Comparison of ENCODE assay signal across 14 cellular contexts in genomic region chr9:133419005-133419404, GRCh38. TPM values are rescaled to one million over a fixed set of nuclear protein-coding genes. Genes with fewer than 3 reads are reported as not detected.
DNase-seq lines count a peak whose midpoint lies in the region; ATAC-seq, FAIRE-seq and TF ChIP-seq lines count a peak whose summit lies in the region.
"Had no signal": no experiment of that assay in that cellular context is flagged by ENCODE, and none has a peak within 500 bp of the region (broad histone marks: within the 10 kb centered on the region; RNA-seq: fewer than 3 reads in every experiment).

No MANE protein-coding gene starts in this region.

- no peak overlapping the region for H3K56ac ChIP-seq in H1 (replicated peaks; ENCODE audit: insufficient read length, low read depth, low read length)

- no peak for ATAC-seq in SK-N-SH treated with all-trans-retinoic acid at 6 μM for 48 hours
- ATAC-seq in HG02973 (IDR thresholded peaks at IDR 0.05; ENCODE audit: unreplicated experiment): no peak
- no peak for ATAC-seq in HG02623 (IDR thresholded peaks at IDR 0.05; ENCODE audit: unreplicated experiment)
- ATAC-seq in GM21360 (IDR thresholded peaks at IDR 0.05; ENCODE audit: unreplicated experiment): no peak

- H3K14ac ChIP-seq in H1 (ENCODE audit: insufficient read length): no peak overlapping the region

- TF ChIP-seq POLR2A in Peyer's patch (IDR thresholded peaks at IDR 0.05) (peak in 1 of 2 donors; percentile 10), H1 (IDR thresholded peaks at IDR 0.05; ENCODE audit: control extremely low read depth in 1 of 2, low read depth in 2 of 2, low read length in 2 of 2) (no peak)

- H3K23ac ChIP-seq in H1 (ENCODE audit: insufficient read length): no peak overlapping the region

- TF ChIP-seq EP300 in SK-N-SH (IDR thresholded peaks at IDR 0.05; ENCODE audit: borderline replicate concordance in 1 of 2, low read depth in 1 of 2, low read length in 1 of 2): no peak
- TF ChIP-seq EP300 in H1 (IDR thresholded peaks at IDR 0.05; ENCODE audit: borderline replicate concordance in 1 of 2, low read depth in 2 of 2, low read length in 2 of 2): no peak

- H3K27me3 ChIP-seq in SK-N-SH (ENCODE audit: insufficient read depth) (no peaks in the 10 kb centered on the region), Peyer's patch (no peaks in the 10 kb centered on the region), H1 (replicated peaks in 1 of 4; ENCODE audit: control insufficient read depth in 3 of 4, extremely low read depth in 1 of 4, insufficient read depth in 3 of 4, low read length in 3 of 4) (no peaks in the 10 kb centered on the region; a peak in 1 of 7 replicates), osteoblast (ENCODE audit: insufficient read depth, low read length) (peaks cover 2% of the 10 kb centered on the region)
- H3K27me3 ChIP-seq: SJSA1 had no signal

- H3K27ac ChIP-seq in SK-N-SH (ENCODE audit: low read depth in 2 of 2, low read length in 1 of 2): no peak overlapping the region
- peak overlapping the region; percentile 78 to 94 (median 88) for H3K27ac ChIP-seq in Peyer's patch
- no peak overlapping the region for H3K27ac ChIP-seq in H1 (ENCODE audit: low read depth, low read length)
- no peak overlapping the region for H3K27ac ChIP-seq in osteoblast (ENCODE audit: low read depth, low read length)

- H2BK120ac ChIP-seq in H1 (replicated peaks; ENCODE audit: low read depth, low read length): no peak overlapping the region

- no peaks in the 10 kb centered on the region for H3F3A ChIP-seq in SK-N-SH (replicated peaks; ENCODE audit: insufficient read depth)

- H4K91ac ChIP-seq in H1 (replicated peaks; ENCODE audit: insufficient read length, low read length): no peak overlapping the region

- peaks cover 18% of the 10 kb centered on the region for H3K79me1 ChIP-seq in H1 (ENCODE audit: low read depth, low read length)

- H3K4me3 ChIP-seq in SK-N-SH (ENCODE audit: low read depth in 2 of 2, low read length in 1 of 2) (peak overlapping the region; percentile 86 to 94), Peyer's patch (peak overlapping the region in 2 of 4 donors; percentile 76 to 96), H1 (ENCODE audit: extremely low read depth in 1 of 4, insufficient read depth in 2 of 4, low read depth in 3 of 4, low read length in 4 of 4) (peak overlapping the region in 3 of 4 experiments; percentile 19 to 96 (median 91); a peak in 4 of 8 replicates), osteoblast (ENCODE audit: insufficient read depth, low read length) (no peak overlapping the region)

- peaks cover 4 to 10% of the 10 kb centered on the region in 2 experiments; a peak in 2 of 4 replicates for H3K4me1 ChIP-seq in SK-N-SH (ENCODE audit: control insufficient read depth in 1 of 2, insufficient read depth in 2 of 2, low read depth in 1 of 2, low read length in 1 of 2)
- H3K4me1 ChIP-seq in Peyer's patch: peaks cover 7 to 25% (median 13%) of the 10 kb centered on the region in 4 donors
- H3K4me1 ChIP-seq in H1 (replicated peaks in 1 of 4; ENCODE audit: control insufficient read depth in 3 of 4, insufficient read depth in 4 of 4, low read length in 3 of 4): peaks cover 0 to 20% (median 5%) of the 10 kb centered on the region in 4 experiments; a peak in 4 of 7 replicates
- H3K4me1 ChIP-seq in osteoblast (ENCODE audit: insufficient read depth, low read length): peaks cover 9% of the 10 kb centered on the region

- no peak for FAIRE-seq in H1 (lab: Jason Lieb, UNC)
- FAIRE-seq: GM12892 had no signal

- H3K9ac ChIP-seq in SK-N-SH (peak overlapping the region; percentile 77; the same call in 1 of the 2 replicates), H1 (replicated peaks in 1 of 4; ENCODE audit: extremely low read depth in 1 of 4, low read depth in 3 of 4, low read length in 3 of 4) (no peak overlapping the region)

- H3K9me3 ChIP-seq in SK-N-SH (no peaks in the 10 kb centered on the region), Peyer's patch (no peaks in the 10 kb centered on the region), H1 (ENCODE audit: insufficient read depth in 2 of 2, low read depth in 1 of 2, low read length in 1 of 2) (no peaks in the 10 kb centered on the region), osteoblast (ENCODE audit: low read depth, low read length) (no peaks in the 10 kb centered on the region)
- H3K9me3 ChIP-seq: SJSA1 had no signal

- TF ChIP-seq CTCF in SK-N-SH (IDR thresholded peaks at IDR 0.05) (no peak), Peyer's patch (IDR thresholded peaks at IDR 0.05) (no peak), H1 (IDR thresholded peaks at IDR 0.05; ENCODE audit: control extremely low read depth in 1 of 3, insufficient read depth in 1 of 3, low read depth in 1 of 3, low read length in 3 of 3) (no peak), osteoblast (IDR thresholded peaks at IDR 0.05; ENCODE audit: extremely low read depth, low read depth, low read length) (no peak)

- H3K4ac ChIP-seq in H1 (replicated peaks; ENCODE audit: insufficient read length, low read depth, low read length): no peak overlapping the region

- H2BK12ac ChIP-seq in H1 (ENCODE audit: low read depth, low read length): 0 out of 2 replicates have a peak overlapping the region, but pooled peaks have one; percentile 27

- no peak overlapping the region for H4K5ac ChIP-seq in H1 (ENCODE audit: insufficient read length, low read depth, low read length)

- 77% methylated on average over 13 of the region's 13 CpGs for WGBS in SK-N-SH (ENCODE audit: low lambda C conversion rate)
- 54% methylated on average over 13 of the region's 13 CpGs; no CpG with 5 or more reads in 1 of the 2 experiments for WGBS in H1 (ENCODE audit: extremely low coverage in 1 of 2, insufficient coverage in 1 of 2, insufficient read length in 1 of 2, insufficient replicate concordance in 2 of 2, low coverage in 1 of 2, low lambda C conversion rate in 2 of 2, missing lambda C conversion rate in 1 of 2), 2 experiments

- H3K18ac ChIP-seq in H1 (ENCODE audit: extremely low read depth, low read length): no peak overlapping the region

- no peak for TF ChIP-seq RAD21 in SK-N-SH (IDR thresholded peaks at IDR 0.05; ENCODE audit: low read length)
- TF ChIP-seq RAD21 in H1 (IDR thresholded peaks at IDR 0.05 in 1 of 2, conservative IDR thresholded peaks at IDR 0.05 in 1 of 2; ENCODE audit: low read depth in 2 of 2, low read length in 2 of 2): no peak

- no peak for DNase-seq in SK-N-SH
- peak in 1 of 3 donors; percentile 57 for DNase-seq in Peyer's patch
- DNase-seq in H1 (ENCODE audit: low read depth in 1 of 2, low spot score in 2 of 2): no peak
- DNase-seq in osteoblast (ENCODE audit: insufficient read length, low spot score, missing footprints): peak; percentile 41
- DNase-seq: anterior cingulate cortex; NCI-H1092; stimulated activated CD4-positive, alpha-beta T cell treated with anti-CD3 and anti-CD28 coated beads, Interleukin-12 subunit alpha, Interleukin-12 subunit beta, amount 100 ng/mL, for 4 hours; trophoblast cell had no signal

- no peak overlapping the region for H2BK20ac ChIP-seq in H1 (ENCODE audit: low read length)

- POLR2A ChIA-PET in SK-N-SH (lab: Yijun Ruan, JAX) (interaction anchor here (0.9 kb wide), 1 partner anchor 41 kb away, joined by 3 read pairs; the partner anchor contains the start of gene CACFD1), H1 (lab: Charles Lee; ENCODE audit: partially characterized antibody) (interaction anchor here (0.6 to 5.0 kb wide), 18 partner anchors 9 to 1826 kb away, joined by 3 to 29 read pairs (median 3); partner anchors contain the start of genes CACFD1, MED22, RPL7A and SURF1)

- no peak overlapping the region; the same call in 1 of the 2 replicates for H4K8ac ChIP-seq in H1 (ENCODE audit: extremely low read depth, insufficient read depth, low read length)

- no peaks in the 10 kb centered on the region for H3K9me2 ChIP-seq in SK-N-SH

- H2AFZ ChIP-seq in SK-N-SH (ENCODE audit: low read depth): no peak overlapping the region; the same call in 1 of the 2 replicates
- no peak overlapping the region for H2AFZ ChIP-seq in H1 (ENCODE audit: low read length)
- no peak overlapping the region for H2AFZ ChIP-seq in osteoblast (ENCODE audit: low read length)

- H3K4me2 ChIP-seq in SK-N-SH (peak overlapping the region; percentile 89), H1 (ENCODE audit: insufficient read depth in 1 of 2, low read depth in 2 of 2, low read length in 2 of 2) (peak overlapping the region; percentile 68 to 76), osteoblast (ENCODE audit: insufficient read depth, low read length) (peak overlapping the region; percentile 92)

- H4K20me1 ChIP-seq in SK-N-SH (ENCODE audit: insufficient read depth): 0 out of 2 replicates have a peak, but pooled peaks cover 5% of the 10 kb centered on the region
- peaks cover 0 to 13% of the 10 kb centered on the region in 2 experiments for H4K20me1 ChIP-seq in H1 (replicated peaks in 1 of 2; ENCODE audit: control insufficient read depth in 1 of 2, insufficient read depth in 2 of 2, low read length in 2 of 2)
- peaks cover 2% of the 10 kb centered on the region for H4K20me1 ChIP-seq in osteoblast (ENCODE audit: insufficient read depth, low read length)

- peaks cover 37% of the 10 kb centered on the region for H3K79me2 ChIP-seq in SK-N-SH (ENCODE audit: insufficient read depth)
- peaks cover 0 to 34% of the 10 kb centered on the region in 2 experiments; a peak in 2 of 4 replicates for H3K79me2 ChIP-seq in H1 (ENCODE audit: control insufficient read depth in 1 of 2, insufficient read depth in 2 of 2, low read length in 2 of 2)
- peaks cover 36% of the 10 kb centered on the region for H3K79me2 ChIP-seq in osteoblast (ENCODE audit: insufficient read depth, low read length)

- H2BK15ac ChIP-seq in H1 (ENCODE audit: low read length): no peak overlapping the region

- H2AK5ac ChIP-seq in H1 (ENCODE audit: low read depth, low read length): no peak overlapping the region

- H3K23me2 ChIP-seq in H1 (ENCODE audit: low read depth, low read length): peaks cover 4% of the 10 kb centered on the region

- H3K36me3 ChIP-seq in SK-N-SH (replicated peaks in 1 of 2; ENCODE audit: control insufficient read depth in 1 of 2, insufficient read depth in 2 of 2, low read length in 1 of 2): peaks cover 5 to 17% of the 10 kb centered on the region in 2 experiments
- peaks cover 0 to 2% (median 0%) of the 10 kb centered on the region in 3 donors for H3K36me3 ChIP-seq in Peyer's patch
- H3K36me3 ChIP-seq in H1 (ENCODE audit: control insufficient read depth in 2 of 4, insufficient read depth in 4 of 4, low read length in 3 of 4): peaks cover 2 to 18% (median 8%) of the 10 kb centered on the region in 4 experiments; a peak in 7 of 8 replicates
- peaks cover 7% of the 10 kb centered on the region for H3K36me3 ChIP-seq in osteoblast (ENCODE audit: insufficient read depth, low read length)

- CTCF ChIA-PET in SK-N-SH (lab: Yijun Ruan, JAX): no interaction called here
- CTCF ChIA-PET in H1 (lab: Charles Lee; ENCODE audit: partially characterized antibody): interaction anchor here (0.7 to 1.8 kb wide), 7 partner anchors 13 to 254 kb away, joined by 3 to 5 read pairs (median 3); no protein-coding TSS in a partner anchor

- H2BK5ac ChIP-seq in H1 (ENCODE audit: low read depth, low read length): no peak overlapping the region

RNA-seq across cellular contexts. Expression of gene REXO4, which starts 1.2 kb away (rescaled TPM):
- polyA plus RNA-seq in SK-N-SH (2012; rRNA removed) (34.2 and 37.3 TPM in 2 replicates), H1 (2011; rRNA removed) (19.1 and 27.2 TPM in 2 replicates)
- 31.7 and 34.1 TPM in 2 replicates for polyA plus RNA-seq in SK-N-SH (2012; cell fraction: cytosol; rRNA removed)
- polyA plus RNA-seq in SK-N-SH (2012; cell fraction: nucleus; rRNA removed): 21.7 and 30.0 TPM in 2 replicates
- total RNA-seq in Peyer's patch (10 to 100 TPM; 15.6 to 37.1 (median 19.4) TPM), osteoblast (10.6 and 11.9 TPM in 2 replicates)
- total RNA-seq in H1 (2021; fragmentation: NEBNext Ultra II Directional; extraction: Animal tissue kit (Norgen Biotek cat#: 25700)): 37.7 and 38.3 TPM in 2 replicates
- polyA plus RNA-seq in H1 (2011; cell fraction: cytosol; rRNA removed): 32.0 TPM
- polyA plus RNA-seq in H1 (2011; cell fraction: nucleus; rRNA removed): 25.6 TPM
- polyA plus RNA-seq in H1 (2012, experiment 1 of 2): 29.8 to 38.9 TPM (median 35.9 TPM) in 4 replicates
- polyA plus RNA-seq in H1 (2012, experiment 2 of 2): 16.3 TPM
- polyA plus RNA-seq in H1 (2013, experiment 1 of 2): 33.0 TPM
- polyA plus RNA-seq in H1 (2013, experiment 2 of 2): 32.0 TPM
- polyA minus RNA-seq in H1 (2011; rRNA and poly(A)+ RNA removed): 16.0 and 19.0 TPM in 2 replicates
- polyA minus RNA-seq in H1 (2011; cell fraction: cytosol; rRNA and poly(A)+ RNA removed): 18.6 TPM
- 12.3 TPM for polyA minus RNA-seq in H1 (2011; cell fraction: nucleus; rRNA and poly(A)+ RNA removed)

RNA-seq across cellular contexts. Expression of gene ADAMTS13, which starts 3.2 kb away (rescaled TPM):
- polyA plus RNA-seq in SK-N-SH (2012; rRNA removed): 10.6 and 12.3 TPM in 2 replicates
- polyA plus RNA-seq in SK-N-SH (2012; cell fraction: cytosol; rRNA removed): 3.3 and 5.1 TPM in 2 replicates
- polyA plus RNA-seq in SK-N-SH (2012; cell fraction: nucleus; rRNA removed): 69.2 and 70.7 TPM in 2 replicates
- total RNA-seq in Peyer's patch: 10 to 100 TPM in 1 of 4 donors, 1 to 10 TPM in 3; 4.4 to 13.2 (median 5.7) TPM
- 5.1 and 5.8 TPM in 2 replicates for total RNA-seq in H1 (2021; fragmentation: NEBNext Ultra II Directional; extraction: Animal tissue kit (Norgen Biotek cat#: 25700))
- 4.4 and 6.6 TPM in 2 replicates for polyA plus RNA-seq in H1 (2011; rRNA removed)
- 7.0 TPM for polyA plus RNA-seq in H1 (2011; cell fraction: cytosol; rRNA removed)
- polyA plus RNA-seq in H1 (2011; cell fraction: nucleus; rRNA removed): 44.8 TPM
- polyA plus RNA-seq in H1 (2012, experiment 1 of 2): 6.3 to 11.9 TPM (median 9.7 TPM) in 4 replicates
- polyA plus RNA-seq in H1 (2012, experiment 2 of 2): 3.8 TPM
- polyA plus RNA-seq in H1 (2013, experiment 1 of 2): 2.4 TPM
- 2.8 TPM for polyA plus RNA-seq in H1 (2013, experiment 2 of 2)
- polyA minus RNA-seq in H1 (2011; rRNA and poly(A)+ RNA removed): 1.5 and 2.2 TPM in 2 replicates
- polyA minus RNA-seq in H1 (2011; cell fraction: cytosol; rRNA and poly(A)+ RNA removed): 2.0 TPM
- polyA minus RNA-seq in H1 (2011; cell fraction: nucleus; rRNA and poly(A)+ RNA removed): 5.4 TPM
- 1.2 and 1.4 TPM in 2 replicates for total RNA-seq in osteoblast

RNA-seq across cellular contexts. Expression of gene CACFD1, which starts 40.8 kb away (rescaled TPM):
- polyA plus RNA-seq in SK-N-SH (2012; rRNA removed) (15.2 and 16.8 TPM in 2 replicates), H1 (2011; rRNA removed) (15.5 and 23.6 TPM in 2 replicates)
- polyA plus RNA-seq in SK-N-SH (2012; cell fraction: cytosol; rRNA removed): 5.8 and 10.5 TPM in 2 replicates
- 44.0 and 46.4 TPM in 2 replicates for polyA plus RNA-seq in SK-N-SH (2012; cell fraction: nucleus; rRNA removed)
- total RNA-seq in Peyer's patch (10 to 100 TPM; 13.2 to 68.5 (median 54.4) TPM), osteoblast (8.0 and 9.0 TPM in 2 replicates)
- 13.3 and 13.4 TPM in 2 replicates for total RNA-seq in H1 (2021; fragmentation: NEBNext Ultra II Directional; extraction: Animal tissue kit (Norgen Biotek cat#: 25700))
- 18.6 TPM for polyA plus RNA-seq in H1 (2011; cell fraction: cytosol; rRNA removed)
- polyA plus RNA-seq in H1 (2011; cell fraction: nucleus; rRNA removed): 36.2 TPM
- polyA plus RNA-seq in H1 (2012, experiment 1 of 2): 8.1 to 19.8 TPM (median 16.8 TPM) in 4 replicates
- 11.4 TPM for polyA plus RNA-seq in H1 (2012, experiment 2 of 2)
- 6.8 TPM for polyA plus RNA-seq in H1 (2013, experiment 1 of 2)
- polyA plus RNA-seq in H1 (2013, experiment 2 of 2): 7.3 TPM
- polyA minus RNA-seq in H1 (2011; rRNA and poly(A)+ RNA removed): 15.2 and 20.4 TPM in 2 replicates
- 12.6 TPM for polyA minus RNA-seq in H1 (2011; cell fraction: cytosol; rRNA and poly(A)+ RNA removed)
- 33.3 TPM for polyA minus RNA-seq in H1 (2011; cell fraction: nucleus; rRNA and poly(A)+ RNA removed)

RNA-seq across cellular contexts. Expression of gene STKLD1, which starts 42.8 kb away (rescaled TPM):
- polyA plus RNA-seq in SK-N-SH (2012; rRNA removed): 2.3 and 2.5 TPM in 2 replicates
- 1.5 and 2.2 TPM in 2 replicates for polyA plus RNA-seq in SK-N-SH (2012; cell fraction: cytosol; rRNA removed)
- polyA plus RNA-seq in SK-N-SH (2012; cell fraction: nucleus; rRNA removed): 7.4 and 9.9 TPM in 2 replicates
- under 1 TPM in 1 of 4 donors, not detected in 3; 0.94 TPM for total RNA-seq in Peyer's patch
- not detected in 2 replicates for total RNA-seq in H1 (2021; fragmentation: NEBNext Ultra II Directional; extraction: Animal tissue kit (Norgen Biotek cat#: 25700))
- polyA plus RNA-seq in H1 (2011; rRNA removed): 0.26 and 0.55 TPM in 2 replicates
- 0.23 TPM for polyA plus RNA-seq in H1 (2011; cell fraction: cytosol; rRNA removed)
- polyA plus RNA-seq in H1 (2011; cell fraction: nucleus; rRNA removed): 0.41 TPM
- polyA plus RNA-seq in H1 (2012, experiment 1 of 2): 0.08 to 0.95 TPM (median 0.52 TPM) in 4 replicates
- polyA plus RNA-seq in H1 (2012, experiment 2 of 2): not detected
- 0.34 TPM for polyA plus RNA-seq in H1 (2013, experiment 1 of 2)
- polyA plus RNA-seq in H1 (2013, experiment 2 of 2): 0.11 TPM
- polyA minus RNA-seq in H1 (2011; rRNA and poly(A)+ RNA removed): 0.44 TPM in 1 of 2 replicates, not detected in the other
- not detected for polyA minus RNA-seq in H1 (2011; cell fraction: cytosol; rRNA and poly(A)+ RNA removed)
- not detected for polyA minus RNA-seq in H1 (2011; cell fraction: nucleus; rRNA and poly(A)+ RNA removed)
- 0.72 and 1.2 TPM in 2 replicates for total RNA-seq in osteoblast

RNA-seq across cellular contexts. Expression of gene SURF4, which starts 43.1 kb away (rescaled TPM):
- polyA plus RNA-seq in SK-N-SH (2012; rRNA removed): 156 and 165 TPM in 2 replicates
- 129 and 166 TPM in 2 replicates for polyA plus RNA-seq in SK-N-SH (2012; cell fraction: cytosol; rRNA removed)
- 98.0 and 123 TPM in 2 replicates for polyA plus RNA-seq in SK-N-SH (2012; cell fraction: nucleus; rRNA removed)
- total RNA-seq in Peyer's patch: 100 to 1,000 TPM in 3 of 4 donors, 10 to 100 TPM in 1; 56.9 to 281 (median 225) TPM
- total RNA-seq in H1 (2021; fragmentation: NEBNext Ultra II Directional; extraction: Animal tissue kit (Norgen Biotek cat#: 25700)): 167 and 182 TPM in 2 replicates
- polyA plus RNA-seq in H1 (2011; rRNA removed): 176 and 201 TPM in 2 replicates
- 154 TPM for polyA plus RNA-seq in H1 (2011; cell fraction: cytosol; rRNA removed)
- polyA plus RNA-seq in H1 (2011; cell fraction: nucleus; rRNA removed): 157 TPM
- 106 to 169 TPM (median 151 TPM) in 4 replicates for polyA plus RNA-seq in H1 (2012, experiment 1 of 2)
- polyA plus RNA-seq in H1 (2012, experiment 2 of 2): 213 TPM
- 201 TPM for polyA plus RNA-seq in H1 (2013, experiment 1 of 2)
- 241 TPM for polyA plus RNA-seq in H1 (2013, experiment 2 of 2)
- polyA minus RNA-seq in H1 (2011; rRNA and poly(A)+ RNA removed): 172 and 179 TPM in 2 replicates
- polyA minus RNA-seq in H1 (2011; cell fraction: cytosol; rRNA and poly(A)+ RNA removed): 105 TPM
- polyA minus RNA-seq in H1 (2011; cell fraction: nucleus; rRNA and poly(A)+ RNA removed): 58.2 TPM
- total RNA-seq in osteoblast: 366 and 392 TPM in 2 replicates

Comparison
In these comparisons a context has a peak if more than half of its experiments do, and no peak if none do; other contexts are left out.
1. H3K27ac ChIP-seq: peak in Peyer's patch (4 of 4); none in SK-N-SH (0 of 2), H1 (single experiment) and osteoblast (single experiment).
2. Peak in every context shown above with its lines, with median percentiles within 50 percentile points of each other: H3K4me2 ChIP-seq.